ENCODE assay signal across 12 cellular contexts in the genomic region with DNA sequence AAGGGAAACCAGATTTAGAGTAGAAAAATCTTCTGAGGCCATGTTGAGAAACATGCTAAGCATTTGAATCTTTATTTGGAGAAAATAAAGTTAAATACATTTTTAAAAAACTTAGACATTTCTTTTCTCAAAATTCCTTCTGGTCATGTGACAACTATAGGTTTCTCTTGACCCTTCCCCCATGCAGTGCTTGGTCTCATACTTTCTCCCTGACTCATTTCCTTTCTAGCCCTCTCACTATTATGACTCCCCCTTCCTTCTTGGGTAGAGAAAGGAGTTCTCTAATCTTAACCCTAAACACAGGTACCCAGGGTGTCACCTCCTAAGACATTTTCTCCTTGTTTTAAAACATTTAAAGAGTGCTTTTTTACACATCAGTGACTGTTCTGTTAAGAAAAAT.
DNase-seq lines count a peak whose midpoint lies in the region; ATAC-seq and TF ChIP-seq lines count a peak whose summit lies in the region.
"Had no signal": no experiment of that assay in that cellular context is flagged by ENCODE, and none has a peak within 500 bp of the region (broad histone marks: within the 10 kb centered on the region; RNA-seq: fewer than 3 reads in every experiment).

No MANE protein-coding gene starts in this region.

- H3K27ac ChIP-seq in A673 (ENCODE audit: low read depth, low read length, poor library complexity, severe bottlenecking) (no peak overlapping the region), foreskin keratinocyte (no peak overlapping the region), esophagus muscularis mucosa (replicated peaks in 1 of 4) (no peak overlapping the region)

- no peaks in the 10 kb centered on the region for H3K9me3 ChIP-seq in A673 (ENCODE audit: low read depth, low read length, poor library complexity, severe bottlenecking)
- H3K9me3 ChIP-seq in esophagus muscularis mucosa, result no peaks in the 10 kb centered on the region
- H3K9me3 ChIP-seq: HAP-1 had no signal

- H3K27me3 ChIP-seq in A673 (replicated peaks; ENCODE audit: insufficient read depth, low read depth, low read length, poor library complexity) (no peaks in the 10 kb centered on the region), foreskin keratinocyte (no peaks in the 10 kb centered on the region), esophagus muscularis mucosa (no peaks in the 10 kb centered on the region)

- intact Hi-C loops in A673 (cut with micrococcal nuclease; ENCODE audit: unreplicated experiment) (no loop called here), esophagus muscularis mucosa (cut with DNase I) (no loop called here)

- TF ChIP-seq POLR2A in esophagus muscularis mucosa (IDR thresholded peaks at IDR 0.05; ENCODE audit: low read depth), result no peak

- no peak overlapping the region for H3K4me3 ChIP-seq in A673 (ENCODE audit: low read depth, low read length, poor library complexity, severe bottlenecking)
- no peak overlapping the region for H3K4me3 ChIP-seq in HFF-Myc (replicated peaks; ENCODE audit: low read depth, low read length)
- H3K4me3 ChIP-seq in esophagus muscularis mucosa, result no peak overlapping the region
- H3K4me3 ChIP-seq: HAP-1 had no signal

- H3K36me3 ChIP-seq in A673 (ENCODE audit: insufficient read depth, low read length, poor library complexity, severe bottlenecking) (no peaks in the 10 kb centered on the region), esophagus muscularis mucosa (no peaks in the 10 kb centered on the region)
- H3K36me3 ChIP-seq: HAP-1 had no signal

- CTCF ChIA-PET in A673 (lab: Charles Lee), result no interaction called here

- in situ Hi-C loops in SK-MEL-5 (cut with HindIII; ENCODE audit: low pct_unique_long_range_greater_than_20kb, low sequenced_read_pairs), result no loop called here

- POLR2A ChIA-PET in A673 (lab: Charles Lee; ENCODE audit: low non-redundant PET), result no interaction called here

- DNase-seq in A673 (ENCODE audit: low spot score), result peak; percentile 69
- peak; percentile 53 for DNase-seq in HFF-Myc (ENCODE audit: extremely low read depth, low read depth)
- peak; percentile 9 for DNase-seq in SK-MEL-5 (ENCODE audit: low read depth, low spot score)
- peak; percentile 32 to 67 for DNase-seq in foreskin keratinocyte
- no peak for DNase-seq in DMS 273 treated with DMSO at 0.1 percent for 48 hours (lab: John Stamatoyannopoulos, UW)
- no peak for DNase-seq in esophagus muscularis mucosa (ENCODE audit: extremely low spot score)
- no peak for DNase-seq in NK-92 (lab: John Stamatoyannopoulos, UW; ENCODE audit: unreplicated experiment)
- DNase-seq: NCI-H82; stimulated activated CD4-positive, alpha-beta T cell treated with anti-CD3 and anti-CD28 coated beads, Interleukin-15, amount 100 ng/mL, for 24 hours; T-helper 17 cell had no signal

- TF ChIP-seq CTCF in A673 (conservative IDR thresholded peaks at IDR 0.05; ENCODE audit: low read depth, low read length) (no peak), HFF-Myc (IDR thresholded peaks at IDR 0.05; ENCODE audit: low read depth, low read length, missing control alignments) (no peak), foreskin keratinocyte (conservative IDR thresholded peaks at IDR 0.05) (no peak), esophagus muscularis mucosa (IDR thresholded peaks at IDR 0.05) (no peak)

- ATAC-seq in foreskin keratinocyte (peak; percentile 95), HG03457 (IDR thresholded peaks at IDR 0.05; ENCODE audit: unreplicated experiment) (no peak)
- ATAC-seq: T-helper 17 cell had no signal

- BruUV-seq in A673 (replicated peaks; lab: Mats Ljungman, UMichigan), result no TSS peak

- TF ChIP-seq EP300 in esophagus muscularis mucosa (IDR thresholded peaks at IDR 0.05), result no peak

- H3K4me1 ChIP-seq in A673 (ENCODE audit: insufficient read depth, low read length, poor library complexity, severe bottlenecking) (peaks cover 8% of the 10 kb centered on the region), foreskin keratinocyte (peaks cover 9% of the 10 kb centered on the region), esophagus muscularis mucosa (no peaks in the 10 kb centered on the region)
- H3K4me1 ChIP-seq: HAP-1 had no signal

Comparison
In these comparisons a context has a peak if more than half of its experiments do, and no peak if none do; other contexts are left out.
1. DNase-seq: peak in A673 (single experiment), HFF-Myc (single experiment), SK-MEL-5 (single experiment) and foreskin keratinocyte (2 of 2); none in DMS 273 treated with DMSO at 0.1 percent for 48 hours (single experiment), esophagus muscularis mucosa (single experiment) and NK-92 (single experiment).